Comparison of ENCODE assay signal across 37 cellular contexts in genomic region chr19:35298561-35298972, GRCh38. TPM values are rescaled to one million over a fixed set of nuclear protein-coding genes. Genes with fewer than 3 reads are reported as not detected.
"Had no signal": no experiment of that assay in that cellular context is flagged by ENCODE, and none has a peak within 500 bp of the region (broad histone marks: within the 10 kb centered on the region; RNA-seq: fewer than 3 reads in every experiment).

No MANE protein-coding gene starts in this region.

- H3K36me3 ChIP-seq: adrenal gland, ascending aorta, cardiac muscle cell, colonic mucosa, esophagus squamous epithelium, heart right ventricle, pancreas, prostate gland, sigmoid colon, thoracic aorta, upper lobe of left lung, vagina had no signal

- H3K27me3 ChIP-seq: adrenal gland, ascending aorta, cardiac muscle cell, colonic mucosa, pancreas, upper lobe of left lung, vagina had no signal

- H3K4me1 ChIP-seq: adrenal gland, ascending aorta, colonic mucosa, pancreas, prostate gland, sigmoid colon, vagina had no signal

- H3K4me3 ChIP-seq: adrenal gland, ascending aorta, cardiac muscle cell, colonic mucosa, esophagus squamous epithelium, heart right ventricle, pancreas, prostate gland, sigmoid colon, thoracic aorta, upper lobe of left lung, vagina had no signal

- H3K9me3 ChIP-seq: adrenal gland, ascending aorta, colonic mucosa, esophagus squamous epithelium, heart right ventricle, pancreas, prostate gland, sigmoid colon, thoracic aorta, upper lobe of left lung, vagina had no signal

- DNase-seq: activated CD4-positive, alpha-beta memory T cell treated with anti-CD3 and anti-CD28 coated beads for 36 hours; activated CD4-positive, alpha-beta T cell treated with anti-CD3 and anti-CD28 coated beads for 48 hours; activated CD8-positive, alpha-beta memory T cell treated with anti-CD3 and anti-CD28 coated beads, Interleukin-2, amount 50 U/mL, for 4 hours; activated effector memory CD4-positive, alpha-beta T cell treated with anti-CD3 and anti-CD28 coated beads, Interleukin-2, amount 50 U/mL, for 16 hours; activated naive CD4-positive, alpha-beta T cell treated with anti-CD3 and anti-CD28 coated beads for 36 hours; activated naive CD8-positive, alpha-beta T cell treated with anti-CD3 and anti-CD28 coated beads for 36 hours; activated T-cell treated with anti-CD3 and anti-CD28 coated beads, Interleukin-2, amount 50 U/mL, for 1 hour; adrenal gland; cerebellar nuclear complex; colonic mucosa; effector CD8-positive, alpha-beta T cell; esophagus squamous epithelium; foreskin melanocyte; heart right ventricle; naive B cell; nephron progenitor cell; pancreas; retina; sigmoid colon; small intestine; stimulated activated CD4-positive, alpha-beta T cell treated with anti-CD3 and anti-CD28 coated beads, Interleukin-4, amount 100 ng/mL, for 24 hours; T-helper 9 cell; upper lobe of left lung had no signal

- H3K27ac ChIP-seq: adrenal gland, ascending aorta, cardiac muscle cell, colonic mucosa, epithelial cell of prostate, esophagus squamous epithelium, heart right ventricle, pancreas, prostate gland, sigmoid colon, thoracic aorta, upper lobe of left lung, vagina, VCaP had no signal

RNA-seq across cellular contexts. Expression of gene MAG, which starts 6.6 kb away (rescaled TPM):
- total RNA-seq: activated CD8-positive, alpha-beta memory T cell treated with anti-CD3 and anti-CD28 coated beads for 36 hours; activated T-helper 1 cell treated with anti-CD3 and anti-CD28 coated beads, Interleukin-12 subunit alpha, Interleukin-12 subunit beta, Interleukin-2, Interleukin-4 antibody, amounts not matched to agents 30 ng/mL and 10 ng/mL and 1 ng/mL, durations not matched to agents 14 hours and 24 hours and 36 hours; ascending aorta; colonic mucosa; dermis microvascular lymphatic vessel endothelial cell; glomerular endothelial cell; subcutaneous adipose tissue; vagina had no signal
- polyA plus RNA-seq: small intestine had no signal

RNA-seq across cellular contexts. Expression of gene HAMP, which starts 16.2 kb away (rescaled TPM):
- total RNA-seq: activated CD4-positive, alpha-beta memory T cell treated with anti-CD3 and anti-CD28 coated beads for 36 hours; ascending aorta; colonic mucosa; esophagus squamous epithelium; kidney epithelial cell; lower leg skin; subcutaneous adipose tissue; vagina had no signal

RNA-seq across cellular contexts. Expression of gene CD22, which starts 30.4 kb away (rescaled TPM):
- polyA plus RNA-seq: cardiac muscle cell had no signal

RNA-seq across cellular contexts. Expression of gene FFAR1, which starts 49.1 kb away (rescaled TPM):
- total RNA-seq: activated CD8-positive, alpha-beta memory T cell treated with anti-CD3 and anti-CD28 coated beads for 36 hours; adrenal gland; ascending aorta; cardiac muscle cell; colonic mucosa; dermis microvascular lymphatic vessel endothelial cell; esophagus squamous epithelium; glomerular endothelial cell; heart right ventricle; lower leg skin; sigmoid colon; subcutaneous adipose tissue; thoracic aorta; vagina had no signal
- polyA plus RNA-seq: heart right ventricle had no signal
